8 cellular contexts compared by ENCODE assay signal in genomic region chr12:47270782-47271664, GRCh38.
DNase-seq lines count a peak whose midpoint lies in the region; ATAC-seq and TF ChIP-seq lines count a peak whose summit lies in the region.

No MANE protein-coding gene starts in this region.

- H3K27me3 Mint-ChIP-seq in T-cell = no peaks in the 10 kb centered on the region
- no peaks in the 10 kb centered on the region for H3K27me3 Mint-ChIP-seq in mesothelial cell of epicardium (ENCODE audit: low read depth)

- H3K27ac ChIP-seq in thyroid gland = no peak overlapping the region

- intact Hi-C loops in thyroid gland (cut with DNase I) = no loop called here

- H3K36me3 ChIP-seq in thyroid gland = no peaks in the 10 kb centered on the region

- ATAC-seq in T-cell (replicated peaks in 1 of 4) = peak; percentile 48 to 73 (median 66)
- ATAC-seq in HG02588 (IDR thresholded peaks at IDR 0.05; ENCODE audit: unreplicated experiment) = no peak

- H3K36me3 Mint-ChIP-seq in T-cell (no peaks in the 10 kb centered on the region), mesothelial cell of epicardium (no peaks in the 10 kb centered on the region)

- no peaks in the 10 kb centered on the region for H3K4me1 ChIP-seq in thyroid gland

- H3K27me3 ChIP-seq in thyroid gland = no peaks in the 10 kb centered on the region

- TF ChIP-seq POLR2A in thyroid gland (IDR thresholded peaks at IDR 0.05) = no peak

- H3K4me1 Mint-ChIP-seq in T-cell = peaks cover 75 to 85% (median 81%) of the 10 kb centered on the region in 3 donors
- H3K4me1 Mint-ChIP-seq in mesothelial cell of epicardium = peaks cover 6% of the 10 kb centered on the region

- 89 to 90% methylated on average over 4 of the region's 4 CpGs for WGBS in thyroid gland, 2 donors

- no peaks in the 10 kb centered on the region for H3K9me3 ChIP-seq in thyroid gland

- POLR2A ChIA-PET in T-cell (lab: Charles Lee) = no interaction called here

- TF ChIP-seq CTCF in fibroblast of mammary gland (conservative IDR thresholded peaks at IDR 0.05; ENCODE audit: control insufficient read depth, insufficient read depth, low read depth, low read length) (no peak), thyroid gland (IDR thresholded peaks at IDR 0.05) (no peak), mesothelial cell of epicardium (IDR thresholded peaks at IDR 0.05; ENCODE audit: unreplicated experiment) (no peak)

- H3K4me3 ChIP-seq in fibroblast of mammary gland (ENCODE audit: control insufficient read depth, low read depth, low read length) = no peak overlapping the region
- H3K4me3 ChIP-seq in thyroid gland (replicated peaks in 1 of 3) = no peak overlapping the region

- H3K4me3 Mint-ChIP-seq in T-cell (peak overlapping the region in 1 of 3 donors; percentile 41), mesothelial cell of epicardium (no peak overlapping the region)

- H3K9me3 Mint-ChIP-seq in T-cell = peaks cover 0 to 3% (median 0%) of the 10 kb centered on the region in 3 donors
- peaks cover 10% of the 10 kb centered on the region for H3K9me3 Mint-ChIP-seq in mesothelial cell of epicardium

- peak; percentile 38 for DNase-seq in stimulated activated CD4-positive, alpha-beta T cell treated with anti-CD3 and anti-CD28 coated beads, Interleukin-15, amount 100 ng/mL, for 24 hours
- no peak for DNase-seq in stimulated activated CD4-positive, alpha-beta T cell treated with anti-CD3 and anti-CD28 coated beads, Interleukin-12 subunit alpha, Interleukin-12 subunit beta, amount 100 ng/mL, for 4 hours
- DNase-seq in T-cell = no peak
- peak; percentile 57 for DNase-seq in fibroblast of mammary gland (ENCODE audit: low read depth)
- DNase-seq in NCI-H2227 (lab: John Stamatoyannopoulos, UW; ENCODE audit: unreplicated experiment) = no peak
- DNase-seq in thyroid gland = no peak
- no peak for DNase-seq in mesothelial cell of epicardium (ENCODE audit: low spot score in 2 of 2, unreplicated experiment in 2 of 2)

- H3K27ac Mint-ChIP-seq in T-cell (peak overlapping the region; percentile 56 to 75), mesothelial cell of epicardium (no peak overlapping the region)

- CTCF ChIA-PET in T-cell (lab: Charles Lee) = interaction anchor here (0.5 to 1.1 kb wide), 2 partner anchors 18 to 29 kb away, joined by 3 read pairs; no protein-coding TSS in a partner anchor

Comparison
In these comparisons a context has a peak if more than half of its experiments do, and no peak if none do; other contexts are left out.
1. DNase-seq: peak in stimulated activated CD4-positive, alpha-beta T cell treated with anti-CD3 and anti-CD28 coated beads, Interleukin-15, amount 100 ng/mL, for 24 hours (single experiment) and fibroblast of mammary gland (single experiment); none in stimulated activated CD4-positive, alpha-beta T cell treated with anti-CD3 and anti-CD28 coated beads, Interleukin-12 subunit alpha, Interleukin-12 subunit beta, amount 100 ng/mL, for 4 hours (single experiment), T-cell (0 of 34), NCI-H2227 (single experiment), thyroid gland (0 of 2) and mesothelial cell of epicardium (0 of 2).